1 cellular context compared by ENCODE assay signal in the genomic region with DNA sequence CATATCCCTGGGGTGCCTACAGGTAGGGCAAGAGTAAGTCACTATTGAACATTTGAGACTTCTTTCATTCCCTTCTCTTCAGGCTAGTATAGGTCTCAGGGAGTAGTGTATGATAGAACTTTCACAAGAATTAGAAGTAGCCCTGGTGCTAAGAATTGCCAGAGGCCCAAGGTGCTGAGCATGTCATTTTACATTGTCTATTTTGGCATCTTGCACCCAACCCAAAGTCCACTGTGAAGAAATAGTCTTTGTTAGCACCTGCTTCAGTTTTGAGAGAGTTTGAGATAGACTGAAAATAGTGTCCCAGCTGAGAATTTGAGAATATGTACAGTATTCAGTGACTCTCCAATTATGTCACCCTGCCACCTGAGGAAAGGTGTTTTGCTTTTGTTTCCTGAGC. TPM values are rescaled to one million over a fixed set of nuclear protein-coding genes. Genes with fewer than 3 reads are reported as not detected.
"Had no signal": no experiment of that assay in that cellular context is flagged by ENCODE, and none has a peak within 500 bp of the region (broad histone marks: within the 10 kb centered on the region; RNA-seq: fewer than 3 reads in every experiment).

No MANE protein-coding gene starts in this region.

RNA-seq across cellular contexts. Expression of a gene that starts 17.6 kb away (rescaled TPM):
- total RNA-seq: G401 had no signal
